10 cellular contexts compared by ENCODE assay signal in the genomic region with DNA sequence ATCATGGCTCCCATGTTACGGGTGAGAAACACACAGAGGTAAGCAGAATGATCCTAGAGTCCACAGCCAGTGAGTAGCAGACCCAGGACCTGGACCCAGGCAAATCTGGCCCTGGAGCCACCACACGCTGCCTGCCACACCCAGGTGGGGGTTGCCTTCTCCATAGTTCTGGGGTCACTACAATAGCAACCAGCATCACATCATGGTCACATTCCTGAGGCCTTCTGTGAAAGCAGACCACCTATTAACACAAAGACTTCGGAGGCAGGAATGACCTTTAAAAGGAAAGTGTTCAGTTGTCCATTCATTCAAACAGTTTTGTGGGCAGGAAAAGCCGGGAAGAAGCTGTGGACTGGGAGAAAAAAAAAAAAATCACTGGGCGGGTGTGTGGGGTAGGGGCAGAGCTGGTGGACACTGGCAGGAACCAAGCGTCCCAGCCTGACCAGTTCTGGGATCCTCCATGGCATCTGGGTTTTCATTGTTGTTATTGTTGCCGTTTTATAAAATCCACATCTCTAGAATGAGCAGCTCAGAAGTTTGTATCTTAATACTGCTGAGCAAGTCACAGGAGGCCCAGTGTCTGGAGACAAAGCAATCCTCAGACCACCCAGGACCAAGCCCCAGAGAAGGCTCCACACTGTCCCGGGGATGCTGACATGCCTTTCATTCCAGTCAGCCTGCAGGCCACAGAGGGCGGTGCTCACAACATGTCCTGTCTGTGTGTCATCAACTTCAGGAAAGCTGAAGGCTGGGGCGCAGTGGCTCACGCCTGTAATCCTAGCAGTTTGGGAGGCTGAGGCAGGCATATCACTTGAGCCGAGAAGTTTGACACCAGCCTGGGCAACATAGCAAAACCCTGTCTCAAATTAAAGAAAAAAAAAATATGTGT.
DNase-seq lines count a peak whose midpoint lies in the region; ATAC-seq and TF ChIP-seq lines count a peak whose summit lies in the region.
"Had no signal": no experiment of that assay in that cellular context is flagged by ENCODE, and none has a peak within 500 bp of the region (broad histone marks: within the 10 kb centered on the region; RNA-seq: fewer than 3 reads in every experiment).

No MANE protein-coding gene starts in this region.

- H3K36me3 ChIP-seq in HCT116 (ENCODE audit: control insufficient read depth in 1 of 2, insufficient read depth in 2 of 2, low read length in 2 of 2): peaks cover 2 to 3% of the 10 kb centered on the region in 2 experiments; a peak in 1 of 4 replicates

- peaks cover 6% of the 10 kb centered on the region for H3K36me3 Mint-ChIP-seq in type B pancreatic cell

- DNase-seq in HCT116 (ENCODE audit: low read depth, low spot score): no peak
- peak; percentile 55 for DNase-seq in amniotic stem cell (lab: John Stamatoyannopoulos, UW)
- DNase-seq in iPS-NIHi11 (ENCODE audit: low spot score): peak; percentile 74
- no peak for DNase-seq in type B pancreatic cell (ENCODE audit: extremely low spot score, unreplicated experiment)
- no peak for DNase-seq in midbrain (lab: John Stamatoyannopoulos, UW)
- DNase-seq in DMS53 treated with DMSO at 0.1 percent for 48 hours (lab: John Stamatoyannopoulos, UW; ENCODE audit: unreplicated experiment): no peak
- no peak for DNase-seq in activated CD8-positive, alpha-beta memory T cell treated with anti-CD3 and anti-CD28 coated beads, Interleukin-2, amount 50 U/mL, for 48 hours
- DNase-seq: GDM1, NCI-H2171 treated with DMSO at 0.1 percent for 48 hours had no signal

- RAD21 ChIA-PET in HCT116 (lab: Charles Lee; ENCODE audit: low non-redundant PET in 1 of 2, low total read pairs in 2 of 2, uncharacterized antibody in 2 of 2, unreplicated experiment in 2 of 2): no interaction called here

- H3K9ac ChIP-seq in HCT116 (ENCODE audit: low read length): no peak overlapping the region

- no peak for TF ChIP-seq CTCF in HCT116 (IDR thresholded peaks at IDR 0.05 in 2 of 3, conservative IDR thresholded peaks at IDR 0.05 in 1 of 3; ENCODE audit: borderline replicate concordance in 1 of 3, insufficient read depth in 1 of 3, low read depth in 2 of 3, low read length in 2 of 3)
- TF ChIP-seq CTCF in type B pancreatic cell (conservative IDR thresholded peaks at IDR 0.05): peak; percentile 53

- H3K27me3 ChIP-seq in HCT116 (ENCODE audit: insufficient read depth, low read length): no peaks in the 10 kb centered on the region

- no peak overlapping the region for H3K4me3 Mint-ChIP-seq in type B pancreatic cell
- H3K4me3 Mint-ChIP-seq: central memory CD8-positive, alpha-beta T cell had no signal

- TF ChIP-seq RAD21 in HCT116 (IDR thresholded peaks at IDR 0.05; ENCODE audit: low read depth): no peak

- peak overlapping the region; percentile 63 for H3K27ac Mint-ChIP-seq in type B pancreatic cell

- BruUV-seq in HCT116 (replicated peaks; lab: Mats Ljungman, UMichigan): no TSS peak

- POLR2A ChIA-PET in HCT116 (lab: Charles Lee): no interaction called here

- peaks cover 12% of the 10 kb centered on the region for H3K4me1 Mint-ChIP-seq in type B pancreatic cell (ENCODE audit: unreplicated experiment)

- H3K4me3 ChIP-seq in HCT116 (replicated peaks in 1 of 2; ENCODE audit: low read depth in 1 of 2, low read length in 2 of 2): no peak overlapping the region

- H3K9me2 ChIP-seq in HCT116 (ENCODE audit: insufficient read depth): no peaks in the 10 kb centered on the region

- H3K4me1 ChIP-seq in HCT116 (ENCODE audit: control insufficient read depth in 1 of 2, insufficient read depth in 2 of 2, low read length in 2 of 2): peaks cover 4 to 15% of the 10 kb centered on the region in 2 experiments

- no peak overlapping the region for H2AFZ ChIP-seq in HCT116 (ENCODE audit: low read depth, low read length, poor library complexity, severe bottlenecking)

- no peaks in the 10 kb centered on the region for H4K20me1 ChIP-seq in HCT116 (ENCODE audit: insufficient read depth)

- H3K27ac ChIP-seq in HCT116 (ENCODE audit: low read depth, low read length): no peak overlapping the region

- H3K9me3 Mint-ChIP-seq in type B pancreatic cell: no peaks in the 10 kb centered on the region
- H3K9me3 Mint-ChIP-seq: central memory CD8-positive, alpha-beta T cell had no signal

- H3K79me2 ChIP-seq in HCT116 (ENCODE audit: insufficient read depth, low read length): no peaks in the 10 kb centered on the region

- H3K27me3 Mint-ChIP-seq in type B pancreatic cell: no peaks in the 10 kb centered on the region
- H3K27me3 Mint-ChIP-seq: central memory CD8-positive, alpha-beta T cell had no signal

- H3K9me3 ChIP-seq in HCT116 (ENCODE audit: control insufficient read depth in 1 of 2, insufficient read depth in 1 of 2, low read depth in 1 of 2, low read length in 2 of 2): no peaks in the 10 kb centered on the region

- CTCF ChIA-PET in HCT116 (lab: Charles Lee): no interaction called here

- intact Hi-C loops in HCT116 (cut with micrococcal nuclease): no loop called here

- peak; percentile 80 for ATAC-seq in HCT116

- H3K4me2 ChIP-seq in HCT116 (ENCODE audit: low read length): peak overlapping the region; percentile 27; the same call in 1 of the 2 replicates

- TF ChIP-seq POLR2A in HCT116 (IDR thresholded peaks at IDR 0.05; ENCODE audit: borderline replicate concordance, extremely low read depth, insufficient read depth, insufficient read length): no peak

TF ChIP-seq in HCT116, 20 proteins besides CTCF, POLR2A, EP300 and RAD21 (continues in another document):
- TF ChIP-seq SP1 (IDR thresholded peaks at IDR 0.05; ENCODE audit: low read depth) (no peak), MAX (IDR thresholded peaks at IDR 0.05) (no peak), EZH2 (IDR thresholded peaks at IDR 0.05) (no peak), REST (IDR thresholded peaks at IDR 0.05; ENCODE audit: low read depth) (no peak), POLR2AphosphoS5 (IDR thresholded peaks at IDR 0.05; ENCODE audit: low read depth, low read length) (no peak), JUND (IDR thresholded peaks at IDR 0.05) (no peak), ELF1 (IDR thresholded peaks at IDR 0.05; ENCODE audit: borderline replicate concordance, low read depth) (no peak), YY1 (IDR thresholded peaks at IDR 0.05; ENCODE audit: extremely low read depth, insufficient replicate concordance, low read depth, low read length) (no peak), ZNF274 (IDR thresholded peaks at IDR 0.05; ENCODE audit: low read depth, low read length) (no peak), ZFX (IDR thresholded peaks at IDR 0.05) (no peak), FOSL1 (IDR thresholded peaks at IDR 0.05; ENCODE audit: low read depth) (no peak), SRF (IDR thresholded peaks at IDR 0.05; ENCODE audit: low read depth) (no peak), ATF3 (IDR thresholded peaks at IDR 0.05) (no peak), EGR1 (IDR thresholded peaks at IDR 0.05; ENCODE audit: low read depth) (no peak), CEBPB (IDR thresholded peaks at IDR 0.05; ENCODE audit: low read depth) (no peak), CBX3 (IDR thresholded peaks at IDR 0.05; ENCODE audit: low read depth) (no peak), TCF7L2 (IDR thresholded peaks at IDR 0.05; ENCODE audit: borderline replicate concordance, extremely low read depth, insufficient read depth, insufficient read length) (no peak), SIN3A (IDR thresholded peaks at IDR 0.05; ENCODE audit: low read depth) (no peak)

Comparison
In these comparisons a context has a peak if more than half of its experiments do, and no peak if none do; other contexts are left out.
1. DNase-seq: peak in amniotic stem cell (single experiment) and iPS-NIHi11 (single experiment); none in HCT116 (single experiment), type B pancreatic cell (single experiment), midbrain (single experiment), DMS53 treated with DMSO at 0.1 percent for 48 hours (single experiment) and activated CD8-positive, alpha-beta memory T cell treated with anti-CD3 and anti-CD28 coated beads, Interleukin-2, amount 50 U/mL, for 48 hours (single experiment).